Comparison of ENCODE assay signal across 8 cellular contexts in genomic region chr4:170047774-170048354, GRCh38. TPM values are rescaled to one million over a fixed set of nuclear protein-coding genes. Genes with fewer than 3 reads are reported as not detected.
DNase-seq lines count a peak whose midpoint lies in the region; ATAC-seq and TF ChIP-seq lines count a peak whose summit lies in the region.

No MANE protein-coding gene starts in this region.

- peak; percentile 75 for DNase-seq in A673 (ENCODE audit: low spot score)
- DNase-seq in GM12864 (ENCODE audit: low read depth), result no peak
- peak; percentile 30 to 56 for DNase-seq in NCI-H1930 (lab: John Stamatoyannopoulos, UW)
- peak; percentile 79 for DNase-seq in dermis blood vessel endothelial cell
- peak in 1 of 2 experiments; percentile 62 for DNase-seq in mesothelial cell of epicardium (ENCODE audit: low spot score in 2 of 2, unreplicated experiment in 2 of 2)
- DNase-seq in testis, result peak; percentile 76

- TF ChIP-seq CTCF in A673 (conservative IDR thresholded peaks at IDR 0.05; ENCODE audit: low read depth, low read length) (peak; percentile 82), GM12864 (IDR thresholded peaks at IDR 0.05; ENCODE audit: low read depth, low read length, missing control alignments) (peak; percentile 61), WI38 (IDR thresholded peaks at IDR 0.05; ENCODE audit: low read depth, low read length) (peak; percentile 53; the same call in 1 of the 2 replicates), mesothelial cell of epicardium (IDR thresholded peaks at IDR 0.05; ENCODE audit: unreplicated experiment) (peak; percentile 92), testis (IDR thresholded peaks at IDR 0.05) (peak; percentile 76 to 80 (median 80))

- ATAC-seq in HG02623 (IDR thresholded peaks at IDR 0.05; ENCODE audit: unreplicated experiment), result no peak

- CTCF ChIA-PET in A673 (lab: Charles Lee), result interaction anchor here (0.5 to 1.0 kb wide), 4 partner anchors 238 to 435 kb away, joined by 3 to 9 read pairs (median 6); partner anchors contain the start of gene NEK1

- H3K4me3 ChIP-seq in A673 (ENCODE audit: low read depth, low read length, poor library complexity, severe bottlenecking) (no peak overlapping the region), GM12864 (ENCODE audit: low read depth, low read length) (no peak overlapping the region), WI38 (ENCODE audit: low read depth, low read length) (no peak overlapping the region), testis (no peak overlapping the region)

- no peak overlapping the region for H3K27ac Mint-ChIP-seq in mesothelial cell of epicardium

- intact Hi-C loops in A673 (cut with micrococcal nuclease; ENCODE audit: unreplicated experiment), result loop anchor here (1.0 to 2.0 kb wide), 2 partner anchors 43 to 238 kb away; no protein-coding TSS in a partner anchor
- intact Hi-C loops in testis (cut with DNase I; ENCODE audit: low total_unique reads), result no loop called here

- no peak overlapping the region for H3K27ac ChIP-seq in A673 (ENCODE audit: low read depth, low read length, poor library complexity, severe bottlenecking)
- H3K27ac ChIP-seq in testis, result no peak overlapping the region

- no TSS peak for BruUV-seq in A673 (replicated peaks; lab: Mats Ljungman, UMichigan)

- no peaks in the 10 kb centered on the region for H3K9me3 Mint-ChIP-seq in mesothelial cell of epicardium

- H3K27me3 Mint-ChIP-seq in mesothelial cell of epicardium (ENCODE audit: low read depth), result no peaks in the 10 kb centered on the region

- no peaks in the 10 kb centered on the region for H3K36me3 Mint-ChIP-seq in mesothelial cell of epicardium

- H3K9me3 ChIP-seq in A673 (ENCODE audit: low read depth, low read length, poor library complexity, severe bottlenecking), result no peaks in the 10 kb centered on the region
- H3K9me3 ChIP-seq in testis, result no peaks in the 10 kb centered on the region

- whole genome bisulfite sequencing in testis, 2 donors, result 23 to 27% methylated on average over 4 of the region's 4 CpGs

- H3K4me1 ChIP-seq in A673 (ENCODE audit: insufficient read depth, low read length, poor library complexity, severe bottlenecking) (peaks cover 3% of the 10 kb centered on the region), testis (no peaks in the 10 kb centered on the region)

- no peak for TF ChIP-seq POLR2A in testis (IDR thresholded peaks at IDR 0.05)

- no peaks in the 10 kb centered on the region for H3K4me1 Mint-ChIP-seq in mesothelial cell of epicardium

- H3K36me3 ChIP-seq in A673 (ENCODE audit: insufficient read depth, low read length, poor library complexity, severe bottlenecking) (no peaks in the 10 kb centered on the region), testis (ENCODE audit: low read depth, missing control alignments) (no peaks in the 10 kb centered on the region)

- no peak overlapping the region for H3K4me3 Mint-ChIP-seq in mesothelial cell of epicardium

- POLR2A ChIA-PET in A673 (lab: Charles Lee; ENCODE audit: low non-redundant PET), result no interaction called here

- H3K27me3 ChIP-seq in A673 (replicated peaks; ENCODE audit: insufficient read depth, low read depth, low read length, poor library complexity) (no peaks in the 10 kb centered on the region), testis (no peaks in the 10 kb centered on the region)

RNA-seq across cellular contexts. Expression of gene MFAP3L, which starts 21.7 kb away (rescaled TPM):
- total RNA-seq in A673 (2021) (7.6 and 8.3 TPM in 2 replicates), dermis blood vessel endothelial cell (29.8 and 40.4 TPM in 2 replicates), mesothelial cell of epicardium (2.1 to 2.3 TPM (median 2.2 TPM) in 3 replicates), testis (10 to 100 TPM; 41.4 to 78.6 TPM)
- polyA plus RNA-seq in testis (ENCODE audit: insufficient read depth, low read depth, low replicate concordance), result 113 TPM

RNA-seq across cellular contexts. Expression of gene AADAT, which starts 41.9 kb away (rescaled TPM):
- 5.4 and 5.6 TPM in 2 replicates for total RNA-seq in A673 (2021)
- 1.3 and 1.5 TPM in 2 replicates for total RNA-seq in dermis blood vessel endothelial cell
- total RNA-seq in mesothelial cell of epicardium, result 33.7 to 36.3 TPM (median 35.2 TPM) in 3 replicates
- 10 to 100 TPM; 10.7 to 29.4 TPM for total RNA-seq in testis
- polyA plus RNA-seq in testis (ENCODE audit: insufficient read depth, low read depth, low replicate concordance), result 9.3 TPM
